In genomic region chr15:64857421-64857820, GRCh38 we compare ENCODE assay signal across 9 cellular contexts. TPM values are rescaled to one million over a fixed set of nuclear protein-coding genes. Genes with fewer than 3 reads are reported as not detected.
DNase-seq lines count a peak whose midpoint lies in the region; ATAC-seq and TF ChIP-seq lines count a peak whose summit lies in the region.
"Had no signal": no experiment of that assay in that cellular context is flagged by ENCODE, and none has a peak within 500 bp of the region (broad histone marks: within the 10 kb centered on the region; RNA-seq: fewer than 3 reads in every experiment).

No MANE protein-coding gene starts in this region.

- intact Hi-C loops in naive thymus-derived CD4-positive, alpha-beta T cell (cut with micrococcal nuclease) = loop anchor here in 1 of 2 donors (2.0 kb wide), 1 partner anchor 47 kb away; no protein-coding TSS in a partner anchor

- H3K4me3 ChIP-seq in AG04450 (ENCODE audit: low read depth, low read length) (no peak overlapping the region), Peyer's patch (no peak overlapping the region)
- no peak overlapping the region for H3K4me3 ChIP-seq in naive thymus-derived CD4-positive, alpha-beta T cell (ENCODE audit: low read length)

- peaks cover 6% of the 10 kb centered on the region for H3K27me3 Mint-ChIP-seq in endothelial cell (ENCODE audit: unreplicated experiment)
- no peaks in the 10 kb centered on the region for H3K27me3 Mint-ChIP-seq in naive thymus-derived CD4-positive, alpha-beta T cell

- H3K9me3 ChIP-seq in AG04450 (ENCODE audit: control insufficient read depth, insufficient read depth, low read length) (no peaks in the 10 kb centered on the region; the same call in 1 of the 2 replicates), Peyer's patch (no peaks in the 10 kb centered on the region)
- H3K9me3 ChIP-seq in naive thymus-derived CD4-positive, alpha-beta T cell (ENCODE audit: control insufficient read depth in 2 of 3, low read length in 3 of 3) = no peaks in the 10 kb centered on the region

- POLR2A ChIA-PET in AG04450 (lab: Yijun Ruan, JAX) = interaction anchor here (1.0 to 2.9 kb wide), 3 partner anchors 9 to 17 kb away, joined by 3 to 18 read pairs (median 7); no protein-coding TSS in a partner anchor
- POLR2A ChIA-PET in naive thymus-derived CD4-positive, alpha-beta T cell (lab: Charles Lee) = interaction anchor here (0.6 to 2.1 kb wide), 2 partner anchors 31 to 36 kb away, joined by 3 to 11 read pairs; no protein-coding TSS in a partner anchor

- H3K4me1 ChIP-seq in Peyer's patch = peaks cover 0 to 51% (median 17%) of the 10 kb centered on the region in 4 donors
- H3K4me1 ChIP-seq in naive thymus-derived CD4-positive, alpha-beta T cell (ENCODE audit: control insufficient read depth in 2 of 2, insufficient read depth in 2 of 2, low read length in 2 of 2) = peaks cover 8 to 27% of the 10 kb centered on the region in 2 donors

- H3K9me3 Mint-ChIP-seq in endothelial cell (ENCODE audit: unreplicated experiment) = no peaks in the 10 kb centered on the region
- H3K9me3 Mint-ChIP-seq in naive thymus-derived CD4-positive, alpha-beta T cell = no peaks in the 10 kb centered on the region

- CTCF ChIA-PET in AG04450 (lab: Charles Lee) = interaction anchor here (1.1 kb wide), 1 partner anchor 16 kb away, joined by 4 read pairs; no protein-coding TSS in a partner anchor
- CTCF ChIA-PET in naive thymus-derived CD4-positive, alpha-beta T cell (lab: Charles Lee) = interaction anchor here (0.6 kb wide), 1 partner anchor 122 kb away, joined by 3 read pairs; no protein-coding TSS in a partner anchor

- TF ChIP-seq CTCF in AG04450 (IDR thresholded peaks at IDR 0.05; ENCODE audit: low read depth, low read length) = no peak
- no peak for TF ChIP-seq CTCF in Peyer's patch (IDR thresholded peaks at IDR 0.05)
- no peak for TF ChIP-seq CTCF in endothelial cell (IDR thresholded peaks at IDR 0.05; ENCODE audit: unreplicated experiment)

- no peak for DNase-seq in AG04450 (ENCODE audit: low read depth, low spot score)
- DNase-seq in Peyer's patch = no peak
- no peak for DNase-seq in endothelial cell (ENCODE audit: low spot score)
- DNase-seq in naive thymus-derived CD4-positive, alpha-beta T cell = no peak
- no peak for DNase-seq in stimulated activated naive CD4-positive, alpha-beta T cell (lab: John Stamatoyannopoulos, UW)
- no peak for DNase-seq in NCI-H1105 treated with DMSO at 0.1 percent for 48 hours (lab: John Stamatoyannopoulos, UW)
- DNase-seq in hypothalamus (lab: John Stamatoyannopoulos, UW) = no peak
- DNase-seq in COLO668 (lab: John Stamatoyannopoulos, UW; ENCODE audit: unreplicated experiment) = no peak
- DNase-seq: effector CD8-positive, alpha-beta T cell had no signal

- H3K27ac ChIP-seq in AG04450 (ENCODE audit: low read depth, low read length) = peak overlapping the region; percentile 94
- peak overlapping the region; percentile 30 to 65 (median 53) for H3K27ac ChIP-seq in Peyer's patch
- peak overlapping the region; percentile 17 for H3K27ac ChIP-seq in naive thymus-derived CD4-positive, alpha-beta T cell (ENCODE audit: low read depth, low read length)

- peak overlapping the region; percentile 83 for H3K27ac Mint-ChIP-seq in endothelial cell (ENCODE audit: unreplicated experiment)
- peak overlapping the region in 8 of 9 donors; percentile 26 to 75 (median 66) for H3K27ac Mint-ChIP-seq in naive thymus-derived CD4-positive, alpha-beta T cell

- ATAC-seq in naive thymus-derived CD4-positive, alpha-beta T cell = no peak

- peaks cover 0 to 25% (median 0%) of the 10 kb centered on the region in 3 donors for H3K36me3 ChIP-seq in Peyer's patch
- H3K36me3 ChIP-seq in naive thymus-derived CD4-positive, alpha-beta T cell (ENCODE audit: control insufficient read depth in 2 of 3, insufficient read depth in 3 of 3, low read length in 3 of 3) = peaks cover 10 to 71% (median 24%) of the 10 kb centered on the region in 3 experiments

- peaks cover 27% of the 10 kb centered on the region for H3K36me3 Mint-ChIP-seq in endothelial cell (ENCODE audit: low read depth, unreplicated experiment)
- H3K36me3 Mint-ChIP-seq in naive thymus-derived CD4-positive, alpha-beta T cell = peaks cover 0 to 30% (median 6%) of the 10 kb centered on the region in 5 donors

- no peaks in the 10 kb centered on the region for H3K27me3 ChIP-seq in AG04450 (ENCODE audit: control insufficient read depth, insufficient read depth, low read length)
- H3K27me3 ChIP-seq in Peyer's patch = no peaks in the 10 kb centered on the region
- no peaks in the 10 kb centered on the region for H3K27me3 ChIP-seq in naive thymus-derived CD4-positive, alpha-beta T cell (ENCODE audit: control insufficient read depth in 2 of 2, insufficient read depth in 2 of 2, low read length in 2 of 2)

- H3K4me3 Mint-ChIP-seq in endothelial cell (ENCODE audit: unreplicated experiment) = no peak overlapping the region
- peak overlapping the region in 2 of 10 donors; percentile 12 to 20 for H3K4me3 Mint-ChIP-seq in naive thymus-derived CD4-positive, alpha-beta T cell

- peaks cover 28% of the 10 kb centered on the region for H3K4me1 Mint-ChIP-seq in endothelial cell (ENCODE audit: unreplicated experiment)
- peaks cover 37 to 56% (median 49%) of the 10 kb centered on the region in 7 donors for H3K4me1 Mint-ChIP-seq in naive thymus-derived CD4-positive, alpha-beta T cell

- no peak for TF ChIP-seq POLR2A in Peyer's patch (IDR thresholded peaks at IDR 0.05)

RNA-seq across cellular contexts. Expression of gene PLEKHO2, which starts 15.7 kb away (rescaled TPM):
- 29.5 and 30.3 TPM in 2 replicates for polyA plus RNA-seq in AG04450 (2011; rRNA removed)
- polyA minus RNA-seq in AG04450 (2011; rRNA and poly(A)+ RNA removed) = 37.3 and 44.9 TPM in 2 replicates
- total RNA-seq in Peyer's patch (10 to 100 TPM in 1 of 4 donors, 1 to 10 TPM in 3; 4.7 to 18.2 (median 7.4) TPM), endothelial cell (ENCODE audit: unreplicated experiment) (33.4 TPM)
- 10 to 100 TPM in 4 of 5 experiments, 1 to 10 TPM in 1; 8.6 to 52.3 (median 14.0) TPM for total RNA-seq in naive thymus-derived CD4-positive, alpha-beta T cell
- 10 to 100 TPM; 10.3 to 20.9 TPM for polyA plus RNA-seq in naive thymus-derived CD4-positive, alpha-beta T cell

RNA-seq across cellular contexts. Expression of gene PIF1, which starts 32.0 kb away (rescaled TPM):
- polyA plus RNA-seq in AG04450 (2011; rRNA removed) = 5.6 and 6.2 TPM in 2 replicates
- 6.3 and 6.5 TPM in 2 replicates for polyA minus RNA-seq in AG04450 (2011; rRNA and poly(A)+ RNA removed)
- total RNA-seq in Peyer's patch = 1 to 10 TPM; 3.5 to 8.5 (median 6.9) TPM
- 4.8 TPM for total RNA-seq in endothelial cell (ENCODE audit: unreplicated experiment)
- 10 to 100 TPM in 1 of 5 experiments, 1 to 10 TPM in 1, under 1 TPM in 1, not detected in 2; 0.34 to 30.2 (median 1.0) TPM for total RNA-seq in naive thymus-derived CD4-positive, alpha-beta T cell
- not detected for polyA plus RNA-seq in naive thymus-derived CD4-positive, alpha-beta T cell

RNA-seq across cellular contexts. Expression of gene ANKDD1A, which starts 54.3 kb away (rescaled TPM):
- 4.0 and 5.4 TPM in 2 replicates for polyA plus RNA-seq in AG04450 (2011; rRNA removed)
- polyA minus RNA-seq in AG04450 (2011; rRNA and poly(A)+ RNA removed) = 4.3 and 7.9 TPM in 2 replicates
- total RNA-seq in Peyer's patch (10 to 100 TPM in 1 of 4 donors, 1 to 10 TPM in 3; 3.9 to 13.2 (median 5.3) TPM), endothelial cell (ENCODE audit: unreplicated experiment) (6.9 TPM)
- 1 to 10 TPM; 3.3 to 9.3 (median 4.0) TPM for total RNA-seq in naive thymus-derived CD4-positive, alpha-beta T cell
- polyA plus RNA-seq in naive thymus-derived CD4-positive, alpha-beta T cell = 1 to 10 TPM in 1 of 2 donors, under 1 TPM in 1; 0.20 to 2.0 TPM

Comparison
In these comparisons a context has a peak if more than half of its experiments do, and no peak if none do; other contexts are left out.
1. H3K27ac ChIP-seq: peak in every context shown above with its lines; median percentile 94 in AG04450; 53 in Peyer's patch; 17 in naive thymus-derived CD4-positive, alpha-beta T cell.